In genomic region chr12:89470741-89471504, GRCh38 we compare ENCODE assay signal across 8 cellular contexts. TPM values are rescaled to one million over a fixed set of nuclear protein-coding genes. Genes with fewer than 3 reads are reported as not detected.
DNase-seq lines count a peak whose midpoint lies in the region; ATAC-seq, FAIRE-seq and TF ChIP-seq lines count a peak whose summit lies in the region.

No MANE protein-coding gene starts in this region.

- FAIRE-seq in A549 (lab: Jason Lieb, UNC): peak; percentile 97

- no peaks in the 10 kb centered on the region for H3K36me3 Mint-ChIP-seq in HFFc6 (ENCODE audit: low read depth)
- peaks cover 4% of the 10 kb centered on the region for H3K36me3 Mint-ChIP-seq in activated naive CD8-positive, alpha-beta T cell treated with anti-CD3 and anti-CD28 coated beads, Interleukin-2, amount 50 U/mL, for 24 hours (ENCODE audit: low read depth)
- H3K36me3 Mint-ChIP-seq in stimulated activated naive CD8-positive, alpha-beta T cell treated with anti-CD3 and anti-CD28 coated beads, Interleukin-15, Interleukin-2, amounts not matched to agents 100 ng/mL and 50 ng/mL, for 24 hours (ENCODE audit: low read depth): peaks cover 6% of the 10 kb centered on the region

- DNase-seq in A549 (ENCODE audit: low read depth in 1 of 2, low spot score in 1 of 2): peak; percentile 20 to 70
- no peak for DNase-seq in GM06990 (ENCODE audit: extremely low read depth, insufficient read length)
- DNase-seq in HFFc6: peak; percentile 62
- peak; percentile 57 for DNase-seq in NCI-H146 treated with DMSO at 0.1 percent for 48 hours (lab: John Stamatoyannopoulos, UW; ENCODE audit: unreplicated experiment)
- DNase-seq in activated naive CD8-positive, alpha-beta T cell treated with anti-CD3 and anti-CD28 coated beads, Interleukin-2, amount 50 U/mL, for 24 hours: no peak
- no peak for DNase-seq in right atrium auricular region (ENCODE audit: low spot score)
- no peak for DNase-seq in stimulated activated CD4-positive, alpha-beta T cell treated with anti-CD3 and anti-CD28 coated beads, Interleukin-2, amount 100 ng/mL, for 24 hours

- peaks cover 58% of the 10 kb centered on the region for H3K4me1 Mint-ChIP-seq in HFFc6 (ENCODE audit: low read depth)
- peaks cover 79% of the 10 kb centered on the region for H3K4me1 Mint-ChIP-seq in activated naive CD8-positive, alpha-beta T cell treated with anti-CD3 and anti-CD28 coated beads, Interleukin-2, amount 50 U/mL, for 24 hours
- H3K4me1 Mint-ChIP-seq in stimulated activated naive CD8-positive, alpha-beta T cell treated with anti-CD3 and anti-CD28 coated beads, Interleukin-15, Interleukin-2, amounts not matched to agents 100 ng/mL and 50 ng/mL, for 24 hours (ENCODE audit: low read depth): peaks cover 80% of the 10 kb centered on the region

- peak; percentile 90 to 95 for ATAC-seq in A549
- ATAC-seq in activated naive CD8-positive, alpha-beta T cell treated with anti-CD3 and anti-CD28 coated beads, Interleukin-2, amount 50 U/mL, for 24 hours: peak; percentile 77

- H3K36me3 ChIP-seq in GM06990 (ENCODE audit: control insufficient read depth, insufficient read depth, low read length) (no peaks in the 10 kb centered on the region), right atrium auricular region (no peaks in the 10 kb centered on the region)

- WGBS in A549 (ENCODE audit: missing lambda C conversion rate): 66% methylated on average over 3 of the region's 3 CpGs

- H3K27ac Mint-ChIP-seq in HFFc6: peak overlapping the region; percentile 11; the same call in 1 of the 2 replicates
- H3K27ac Mint-ChIP-seq in activated naive CD8-positive, alpha-beta T cell treated with anti-CD3 and anti-CD28 coated beads, Interleukin-2, amount 50 U/mL, for 24 hours: peak overlapping the region; percentile 61
- peak overlapping the region; percentile 60 for H3K27ac Mint-ChIP-seq in stimulated activated naive CD8-positive, alpha-beta T cell treated with anti-CD3 and anti-CD28 coated beads, Interleukin-15, Interleukin-2, amounts not matched to agents 100 ng/mL and 50 ng/mL, for 24 hours

- H3K9me3 ChIP-seq in A549 (no peaks in the 10 kb centered on the region), right atrium auricular region (no peaks in the 10 kb centered on the region)

- no peak for TF ChIP-seq EP300 in A549 (IDR thresholded peaks at IDR 0.05)

- H3K27ac ChIP-seq in A549: peak overlapping the region in 1 of 2 experiments; percentile 43; a peak in 1 of 6 replicates
- no peak overlapping the region for H3K27ac ChIP-seq in right atrium auricular region

- TF ChIP-seq CTCF in A549 (IDR thresholded peaks at IDR 0.05) (peak; percentile 83), GM06990 (IDR thresholded peaks at IDR 0.05; ENCODE audit: insufficient read depth, low read length, poor library complexity, severe bottlenecking) (peak; percentile 67), HFFc6 (IDR thresholded peaks at IDR 0.05) (peak; percentile 86), right atrium auricular region (IDR thresholded peaks at IDR 0.05) (peak; percentile 21 to 69)

- no peaks in the 10 kb centered on the region for H3K27me3 Mint-ChIP-seq in HFFc6 (ENCODE audit: insufficient read depth)
- no peaks in the 10 kb centered on the region for H3K27me3 Mint-ChIP-seq in activated naive CD8-positive, alpha-beta T cell treated with anti-CD3 and anti-CD28 coated beads, Interleukin-2, amount 50 U/mL, for 24 hours
- no peaks in the 10 kb centered on the region for H3K27me3 Mint-ChIP-seq in stimulated activated naive CD8-positive, alpha-beta T cell treated with anti-CD3 and anti-CD28 coated beads, Interleukin-15, Interleukin-2, amounts not matched to agents 100 ng/mL and 50 ng/mL, for 24 hours

- TF ChIP-seq POLR2A in A549 (IDR thresholded peaks at IDR 0.05; ENCODE audit: low read length): no peak

- H3K9me3 Mint-ChIP-seq in HFFc6: no peaks in the 10 kb centered on the region
- H3K9me3 Mint-ChIP-seq in activated naive CD8-positive, alpha-beta T cell treated with anti-CD3 and anti-CD28 coated beads, Interleukin-2, amount 50 U/mL, for 24 hours: no peaks in the 10 kb centered on the region
- no peaks in the 10 kb centered on the region for H3K9me3 Mint-ChIP-seq in stimulated activated naive CD8-positive, alpha-beta T cell treated with anti-CD3 and anti-CD28 coated beads, Interleukin-15, Interleukin-2, amounts not matched to agents 100 ng/mL and 50 ng/mL, for 24 hours

- no peak overlapping the region; the same call in 2 of the 3 replicates for H3K4me2 ChIP-seq in A549

- H3K4me1 ChIP-seq in A549 (peaks cover 51% of the 10 kb centered on the region), right atrium auricular region (no peaks in the 10 kb centered on the region)

- CTCF ChIA-PET in A549 (lab: Yijun Ruan, JAX): interaction anchor here (0.6 to 3.1 kb wide), 24 partner anchors 9 to 1471 kb away, joined by 3 to 34 read pairs (median 3); partner anchors contain the start of genes DUSP6, GALNT4 and POC1B

- H3K27me3 ChIP-seq in GM06990 (replicated peaks; ENCODE audit: control insufficient read depth, insufficient read depth, low read length) (no peaks in the 10 kb centered on the region), right atrium auricular region (no peaks in the 10 kb centered on the region)

- no peak overlapping the region for H3K4me3 ChIP-seq in A549
- H3K4me3 ChIP-seq in GM06990 (replicated peaks; ENCODE audit: low read depth, low read length): no peak overlapping the region
- H3K4me3 ChIP-seq in right atrium auricular region: no peak overlapping the region

- POLR2A ChIA-PET in A549 (lab: Yijun Ruan, JAX): interaction anchor here (1.0 kb wide), 1 partner anchor 54 kb away, joined by 3 read pairs; no protein-coding TSS in a partner anchor

- peak; percentile 83 to 86 for TF ChIP-seq RAD21 in A549 (conservative IDR thresholded peaks at IDR 0.05 in 1 of 2, IDR thresholded peaks at IDR 0.05 in 1 of 2)

- H3K4me3 Mint-ChIP-seq in HFFc6: no peak overlapping the region
- no peak overlapping the region for H3K4me3 Mint-ChIP-seq in activated naive CD8-positive, alpha-beta T cell treated with anti-CD3 and anti-CD28 coated beads, Interleukin-2, amount 50 U/mL, for 24 hours
- no peak overlapping the region for H3K4me3 Mint-ChIP-seq in stimulated activated naive CD8-positive, alpha-beta T cell treated with anti-CD3 and anti-CD28 coated beads, Interleukin-15, Interleukin-2, amounts not matched to agents 100 ng/mL and 50 ng/mL, for 24 hours

TF ChIP-seq in A549, 52 proteins besides CTCF, POLR2A, EP300 and RAD21:
- no peak for TF ChIP-seq RNF2 (IDR thresholded peaks at IDR 0.05; ENCODE audit: borderline replicate concordance, low read depth)
- peak; percentile 83 for TF ChIP-seq SMC3 (IDR thresholded peaks at IDR 0.05)

RNA-seq across cellular contexts. Expression of gene GALNT4, which starts 53.7 kb away (rescaled TPM):
- polyA plus RNA-seq in A549 (2011; rRNA removed): 12.6 and 14.3 TPM in 2 replicates
- polyA plus RNA-seq in A549 (2012; cell fraction: cytosol; rRNA removed): 1.3 TPM in 2 replicates
- polyA plus RNA-seq in A549 (2012; cell fraction: nucleus; rRNA removed): 1.1 and 1.6 TPM in 2 replicates
- 3.8 to 5.9 TPM (median 5.5 TPM) in 3 replicates for polyA plus RNA-seq in A549 (2017; fragmentation: RNase III; extraction: RNeasy Plus Mini Kit Qiagen cat#74134 plus additional on column Dnase treatment)
- 5.1 and 7.2 TPM in 2 replicates for polyA minus RNA-seq in A549 (2011; rRNA and poly(A)+ RNA removed)
- 1 to 10 TPM; 6.9 to 8.1 (median 7.4) TPM for total RNA-seq in HFFc6 (2021; fragmentation: NEBNext Ultra II Directional; extraction: Animal tissue kit (Norgen Biotek cat#: 25700))
- 1 to 10 TPM; 3.8 to 4.7 TPM for total RNA-seq in right atrium auricular region

RNA-seq across cellular contexts. Expression of gene POC1B, which starts 54.9 kb away (rescaled TPM):
- polyA plus RNA-seq in A549 (2011; rRNA removed): 36.6 and 38.6 TPM in 2 replicates
- polyA plus RNA-seq in A549 (2012; cell fraction: cytosol; rRNA removed): 4.8 and 6.4 TPM in 2 replicates
- polyA plus RNA-seq in A549 (2012; cell fraction: nucleus; rRNA removed): 2.7 and 3.6 TPM in 2 replicates
- polyA plus RNA-seq in A549 (2017; fragmentation: RNase III; extraction: RNeasy Plus Mini Kit Qiagen cat#74134 plus additional on column Dnase treatment): 9.1 to 11.9 TPM (median 10.8 TPM) in 3 replicates
- polyA minus RNA-seq in A549 (2011; rRNA and poly(A)+ RNA removed): 27.0 and 40.8 TPM in 2 replicates
- 10 to 100 TPM; 10.4 to 12.6 (median 11.1) TPM for total RNA-seq in HFFc6 (2021; fragmentation: NEBNext Ultra II Directional; extraction: Animal tissue kit (Norgen Biotek cat#: 25700))
- 10 to 100 TPM in 1 of 2 donors, 1 to 10 TPM in 1; 9.8 to 10.6 TPM for total RNA-seq in right atrium auricular region

Comparison
In these comparisons a context has a peak if more than half of its experiments do, and no peak if none do; other contexts are left out.
1. DNase-seq: peak in A549 (2 of 2), HFFc6 (single experiment) and NCI-H146 treated with DMSO at 0.1 percent for 48 hours (single experiment); none in GM06990 (single experiment), activated naive CD8-positive, alpha-beta T cell treated with anti-CD3 and anti-CD28 coated beads, Interleukin-2, amount 50 U/mL, for 24 hours (single experiment), right atrium auricular region (single experiment) and stimulated activated CD4-positive, alpha-beta T cell treated with anti-CD3 and anti-CD28 coated beads, Interleukin-2, amount 100 ng/mL, for 24 hours (0 of 2).
2. H3K27ac Mint-ChIP-seq: peak in every context shown above with its lines; median percentile 61 in activated naive CD8-positive, alpha-beta T cell treated with anti-CD3 and anti-CD28 coated beads, Interleukin-2, amount 50 U/mL, for 24 hours; 60 in stimulated activated naive CD8-positive, alpha-beta T cell treated with anti-CD3 and anti-CD28 coated beads, Interleukin-15, Interleukin-2, amounts not matched to agents 100 ng/mL and 50 ng/mL, for 24 hours; 11 in HFFc6.
3. Peak in every context shown above with its lines, with median percentiles within 50 percentile points of each other: CTCF ChIP-seq.